In the genomic region with DNA sequence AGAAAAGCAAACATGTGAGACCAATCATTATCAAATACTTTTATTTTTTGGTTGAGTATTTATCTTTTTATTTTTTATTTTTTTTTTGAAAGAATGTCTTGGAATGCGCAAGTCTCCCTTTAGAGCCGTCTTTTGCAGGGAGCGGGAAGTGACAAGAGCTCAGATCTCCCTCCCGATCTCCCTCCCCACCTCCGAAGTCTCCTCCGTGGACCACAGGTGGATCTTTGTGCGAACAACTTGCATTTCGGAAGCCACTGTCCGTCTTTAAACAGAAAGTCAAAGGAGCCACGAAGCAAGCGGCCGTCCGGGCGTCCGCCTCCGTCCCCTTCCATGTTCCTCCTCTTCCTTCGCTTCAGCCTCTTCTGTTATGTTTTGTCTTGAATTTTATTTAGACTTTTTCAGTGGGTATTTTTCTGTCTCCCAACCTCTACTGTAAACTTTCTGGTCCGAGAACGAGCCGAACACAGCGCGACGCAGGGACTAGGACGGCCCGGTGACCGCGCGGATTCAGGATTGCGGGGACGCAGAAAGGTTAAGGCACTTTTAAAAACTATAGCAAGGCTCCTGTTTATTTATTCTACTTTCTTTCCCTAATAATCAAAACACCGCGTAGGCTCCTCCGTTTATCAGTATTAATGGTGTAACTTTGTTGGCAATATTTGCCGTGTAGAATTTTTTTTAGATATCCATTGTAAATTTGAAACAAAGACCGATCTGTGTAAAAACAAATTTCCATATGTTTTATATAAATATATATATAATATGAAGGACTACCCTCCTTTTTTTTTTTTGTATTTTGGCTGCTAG, we compare ENCODE assay signal across 16 cellular contexts. TPM values are rescaled to one million over a fixed set of nuclear protein-coding genes. Genes with fewer than 3 reads are reported as not detected.
DNase-seq lines count a peak whose midpoint lies in the region; ATAC-seq and TF ChIP-seq lines count a peak whose summit lies in the region.
"Had no signal": no experiment of that assay in that cellular context is flagged by ENCODE, and none has a peak within 500 bp of the region (broad histone marks: within the 10 kb centered on the region; RNA-seq: fewer than 3 reads in every experiment).

No MANE protein-coding gene starts in this region.

- H2AFZ ChIP-seq in IMR-90 (replicated peaks; ENCODE audit: low read length, poor library complexity) = no peak overlapping the region

- no peaks in the 10 kb centered on the region for H3K9me1 ChIP-seq in IMR-90 (ENCODE audit: insufficient read depth, low read length)

- H3K14ac ChIP-seq in IMR-90 (replicated peaks; ENCODE audit: low read depth, low read length) = peak overlapping the region; percentile 96

- peak overlapping the region; percentile 91 for H4K91ac ChIP-seq in IMR-90 (ENCODE audit: insufficient read depth, low read depth, low read length)

- TF ChIP-seq RAD21 in IMR-90 (IDR thresholded peaks at IDR 0.05; ENCODE audit: low read length) = no peak

- DNase-seq in IMR-90 (no peak), astrocyte of the spinal cord (ENCODE audit: low read depth, low spot score) (no peak), right lobe of liver (no peak), sigmoid colon (no peak), omental fat pad (ENCODE audit: low spot score) (no peak), NCI-H446 treated with DMSO at 0.1 percent for 48 hours (lab: John Stamatoyannopoulos, UW) (no peak), NCI-H82 (lab: John Stamatoyannopoulos, UW) (no peak), NOMO-1 treated with DMSO at 0.1 percent for 48 hours (lab: John Stamatoyannopoulos, UW; ENCODE audit: unreplicated experiment) (no peak)
- DNase-seq: activated CD4-positive, alpha-beta T cell treated with anti-CD3 and anti-CD28 coated beads for 4 hours; activated T-cell treated with anti-CD3 and anti-CD28 coated beads, Interleukin-2, amount 50 U/mL, for 48 hours; hippocampal formation; NCI-H1048; NCI-H345 had no signal

- no peak for ATAC-seq in IMR-90 (ENCODE audit: low read depth)
- no peak for ATAC-seq in right lobe of liver
- no peak for ATAC-seq in omental fat pad (ENCODE audit: low FRiP score)

- peak overlapping the region; percentile 100 for H3K9ac ChIP-seq in IMR-90 (ENCODE audit: low read depth, low read length)

- TF ChIP-seq EP300 in sigmoid colon (IDR thresholded peaks at IDR 0.05) = no peak

- H3K4me3 ChIP-seq in IMR-90 (ENCODE audit: insufficient read depth, low read depth, low read length) (peak overlapping the region; percentile 99), astrocyte of the spinal cord (ENCODE audit: low read depth, low read length) (peak overlapping the region; percentile 60), right lobe of liver (peak overlapping the region; percentile 5 to 14 (median 11)), sigmoid colon (peak overlapping the region; percentile 81 to 95 (median 86))

- H2BK20ac ChIP-seq in IMR-90 (ENCODE audit: low read depth, low read length) = no peak overlapping the region

- peak overlapping the region; percentile 93 for H3K4ac ChIP-seq in IMR-90 (ENCODE audit: low read depth, low read length)

- dilution Hi-C loops in IMR-90 (cut with HindIII; ENCODE audit: low sequenced_read_pairs, unreplicated experiment) = no loop called here

- H2AK5ac ChIP-seq in IMR-90 (ENCODE audit: low read depth, low read length) = peak overlapping the region; percentile 18; the same call in 1 of the 2 replicates

- H3K9me3 ChIP-seq in IMR-90 (ENCODE audit: control insufficient read depth, insufficient read depth, low read length) = no peaks in the 10 kb centered on the region
- no peaks in the 10 kb centered on the region for H3K9me3 ChIP-seq in right lobe of liver
- H3K9me3 ChIP-seq in sigmoid colon = no peaks in the 10 kb centered on the region

- peak overlapping the region; percentile 98 for H3K56ac ChIP-seq in IMR-90 (ENCODE audit: extremely low read depth, insufficient read depth, low read length)

- in situ Hi-C loops in IMR-90 (cut with MboI; ENCODE audit: low sequenced_read_pairs) (loop anchor here (5.0 kb wide), 1 partner anchor 291 kb away; no protein-coding TSS in a partner anchor), astrocyte of the spinal cord (cut with HindIII; ENCODE audit: low sequenced_read_pairs) (no loop called here)

- CTCF ChIA-PET in IMR-90 (lab: Yijun Ruan, JAX) = no interaction called here

- peak overlapping the region; percentile 69; the same call in 1 of the 2 replicates for H4K5ac ChIP-seq in IMR-90 (ENCODE audit: low read depth, low read length)

- H2BK5ac ChIP-seq in IMR-90 (ENCODE audit: low read depth, low read length, poor library complexity, severe bottlenecking) = peak overlapping the region; percentile 97

- H3K27ac ChIP-seq in IMR-90 (ENCODE audit: insufficient read depth, low read length) (peak overlapping the region; percentile 100), right lobe of liver (peak overlapping the region in 1 of 3 donors; percentile 7), sigmoid colon (peak overlapping the region; percentile 99 to 100 (median 99))

- peak overlapping the region; percentile 52; the same call in 1 of the 2 replicates for H3K4me2 ChIP-seq in IMR-90 (ENCODE audit: low read depth, low read length)

- POLR2A ChIA-PET in IMR-90 (lab: Charles Lee; ENCODE audit: unreplicated experiment) = interaction anchor here (0.6 kb wide), 2 partner anchors 10 to 598 kb away, joined by 3 read pairs; no protein-coding TSS in a partner anchor

- BruUV-seq in IMR-90 (replicated peaks; lab: Mats Ljungman, UMichigan) = TSS peak; percentile 73

- WGBS in IMR-90 (ENCODE audit: extremely low coverage in 2 of 2, insufficient read length in 1 of 2), 2 experiments = 0% methylated on average over 15 of the region's 35 CpGs; no CpG with 5 or more reads in 1 of the 2 experiments
- WGBS in right lobe of liver (ENCODE audit: insufficient coverage, low coverage, low lambda C conversion rate, missing lambda C conversion rate) = 7% methylated on average over 34 of the region's 35 CpGs
- WGBS in sigmoid colon, 2 donors = 15 to 23% methylated on average over 35 of the region's 35 CpGs

- peak overlapping the region; percentile 62 to 77 for H4K8ac ChIP-seq in IMR-90 (ENCODE audit: low read depth in 2 of 2, low read length in 2 of 2)

- TF ChIP-seq POLR2A in IMR-90 (IDR thresholded peaks at IDR 0.05; ENCODE audit: low read depth, low read length) = no peak
- TF ChIP-seq POLR2A in right lobe of liver (IDR thresholded peaks at IDR 0.05) = no peak
- TF ChIP-seq POLR2A in sigmoid colon (IDR thresholded peaks at IDR 0.05) = no peak

- peak overlapping the region; percentile 83 for H2BK120ac ChIP-seq in IMR-90 (ENCODE audit: low read depth, low read length)

- H2AK9ac ChIP-seq in IMR-90 (replicated peaks; ENCODE audit: low read depth, low read length, poor library complexity) = peak overlapping the region; percentile 11

- peaks cover 0 to 17% of the 10 kb centered on the region in 2 experiments; a peak in 2 of 4 replicates for H3K79me1 ChIP-seq in IMR-90 (ENCODE audit: low read depth in 1 of 2, low read length in 2 of 2)

- intact Hi-C loops in IMR-90 (cut with micrococcal nuclease) (no loop called here), right lobe of liver (cut with DNase I) (no loop called here), sigmoid colon (cut with DNase I) (no loop called here)

- peaks cover 11% of the 10 kb centered on the region for H3K4me1 ChIP-seq in IMR-90 (ENCODE audit: control insufficient read depth, insufficient read depth, low read length)
- peaks cover 0 to 16% (median 0%) of the 10 kb centered on the region in 4 donors for H3K4me1 ChIP-seq in right lobe of liver
- H3K4me1 ChIP-seq in sigmoid colon = peaks cover 0 to 26% (median 19%) of the 10 kb centered on the region in 4 donors

- peak overlapping the region; percentile 96 for H3K18ac ChIP-seq in IMR-90 (ENCODE audit: low read depth, low read length)

- no peaks in the 10 kb centered on the region for H3K27me3 ChIP-seq in IMR-90 (ENCODE audit: control insufficient read depth, insufficient read depth, low read length)
- peaks cover 0 to 45% of the 10 kb centered on the region in 2 donors for H3K27me3 ChIP-seq in right lobe of liver
- H3K27me3 ChIP-seq in sigmoid colon = peaks cover 0 to 3% (median 3%) of the 10 kb centered on the region in 3 donors

- peaks cover 56% of the 10 kb centered on the region for H4K20me1 ChIP-seq in IMR-90 (ENCODE audit: insufficient read depth, low read length)

- peaks cover 67% of the 10 kb centered on the region for H3K36me3 ChIP-seq in IMR-90 (ENCODE audit: control insufficient read depth, insufficient read depth, low read length)
- H3K36me3 ChIP-seq in right lobe of liver = no peaks in the 10 kb centered on the region
- peaks cover 15 to 40% (median 19%) of the 10 kb centered on the region in 4 donors for H3K36me3 ChIP-seq in sigmoid colon

- TF ChIP-seq CTCF in IMR-90 (conservative IDR thresholded peaks at IDR 0.05; ENCODE audit: low read depth, low read length) (no peak), astrocyte of the spinal cord (IDR thresholded peaks at IDR 0.05; ENCODE audit: low read depth, low read length) (no peak), right lobe of liver (IDR thresholded peaks at IDR 0.05) (no peak), sigmoid colon (IDR thresholded peaks at IDR 0.05) (no peak), omental fat pad (IDR thresholded peaks at IDR 0.05) (no peak)

- no peak overlapping the region for H2BK15ac ChIP-seq in IMR-90 (ENCODE audit: low read depth, low read length)

- peak overlapping the region; percentile 98 for H3K23ac ChIP-seq in IMR-90 (ENCODE audit: low read depth, low read length)

RNA-seq across cellular contexts. Expression of gene FOXF1, which starts 3.3 kb away (rescaled TPM):
- total RNA-seq in IMR-90 (2012; rRNA removed) (2.7 and 4.2 TPM in 2 replicates), right lobe of liver (1 to 10 TPM in 5 of 6 experiments, under 1 TPM in 1; 0.58 to 1.6 (median 1.2) TPM), sigmoid colon (10 to 100 TPM; 44.6 to 74.2 (median 59.3) TPM), omental fat pad (1 to 10 TPM in 3 of 4 donors, under 1 TPM in 1; 0.88 to 6.6 (median 1.4) TPM)
- polyA plus RNA-seq in IMR-90 (2012; rRNA removed) (33.0 and 34.5 TPM in 2 replicates), sigmoid colon (1 to 10 TPM; 2.5 to 8.5 (median 4.8) TPM)
- 33.7 and 84.8 TPM in 2 replicates for polyA plus RNA-seq in IMR-90 (2012; cell fraction: cytosol; rRNA removed)
- polyA plus RNA-seq in IMR-90 (2012; cell fraction: nucleus; rRNA removed; ENCODE audit: low replicate concordance) = 98.2 and 101 TPM in 2 replicates
- total RNA-seq: OCI-LY7; renal cortical epithelial cell; T-helper 1 cell treated with Interleukin-12 subunit alpha and Interleukin-12 subunit beta and Interleukin-4 antibody, amounts not matched to agents 30 ng/mL and 1 ng/mL, for 36 hours had no signal

RNA-seq across cellular contexts. Expression of gene MTHFSD, which starts 41.4 kb away (rescaled TPM):
- total RNA-seq in IMR-90 (2012; rRNA removed) = 7.8 and 8.2 TPM in 2 replicates
- 13.7 and 16.8 TPM in 2 replicates for polyA plus RNA-seq in IMR-90 (2012; rRNA removed)
- 5.6 and 7.9 TPM in 2 replicates for polyA plus RNA-seq in IMR-90 (2012; cell fraction: cytosol; rRNA removed)
- 71.8 and 97.1 TPM in 2 replicates for polyA plus RNA-seq in IMR-90 (2012; cell fraction: nucleus; rRNA removed; ENCODE audit: low replicate concordance)
- total RNA-seq in right lobe of liver = 10 to 100 TPM in 2 of 6 experiments, 1 to 10 TPM in 4; 5.9 to 11.6 (median 9.0) TPM
- total RNA-seq in sigmoid colon = 10 to 100 TPM; 10.7 to 18.8 (median 11.9) TPM
- 10 to 100 TPM in 1 of 3 donors, 1 to 10 TPM in 2; 5.5 to 12.9 (median 6.6) TPM for polyA plus RNA-seq in sigmoid colon
- total RNA-seq in omental fat pad = 10 to 100 TPM in 1 of 4 donors, 1 to 10 TPM in 3; 6.4 to 20.2 (median 9.1) TPM

RNA-seq across cellular contexts. Expression of gene FOXC2, which starts 53.0 kb away (rescaled TPM):
- total RNA-seq in IMR-90 (2012; rRNA removed) (0.90 and 1.1 TPM in 2 replicates), right lobe of liver (under 1 TPM in 1 of 6 experiments, not detected in 5; 0.20 TPM), sigmoid colon (under 1 TPM; under 0.01 to 0.81 (median 0.39) TPM), omental fat pad (under 1 TPM; 0.25 to 0.72 (median 0.38) TPM)
- polyA plus RNA-seq in IMR-90 (2012; rRNA removed) (6.4 and 9.2 TPM in 2 replicates), sigmoid colon (under 1 TPM in 2 of 3 donors, not detected in 1; 0.25 to 0.60 TPM)
- 5.5 and 8.7 TPM in 2 replicates for polyA plus RNA-seq in IMR-90 (2012; cell fraction: cytosol; rRNA removed)
- polyA plus RNA-seq in IMR-90 (2012; cell fraction: nucleus; rRNA removed; ENCODE audit: low replicate concordance) = 4.3 and 7.4 TPM in 2 replicates
- total RNA-seq: OCI-LY7; T-helper 1 cell treated with Interleukin-12 subunit alpha and Interleukin-12 subunit beta and Interleukin-4 antibody, amounts not matched to agents 30 ng/mL and 1 ng/mL, for 36 hours had no signal

Comparison
In these comparisons a context has a peak if more than half of its experiments do, and no peak if none do; other contexts are left out.
1. H3K4me3 ChIP-seq: peak in every context shown above with its lines; median percentile 99 in IMR-90; 86 in sigmoid colon; 60 in astrocyte of the spinal cord; 11 in right lobe of liver.